In the genomic region with DNA sequence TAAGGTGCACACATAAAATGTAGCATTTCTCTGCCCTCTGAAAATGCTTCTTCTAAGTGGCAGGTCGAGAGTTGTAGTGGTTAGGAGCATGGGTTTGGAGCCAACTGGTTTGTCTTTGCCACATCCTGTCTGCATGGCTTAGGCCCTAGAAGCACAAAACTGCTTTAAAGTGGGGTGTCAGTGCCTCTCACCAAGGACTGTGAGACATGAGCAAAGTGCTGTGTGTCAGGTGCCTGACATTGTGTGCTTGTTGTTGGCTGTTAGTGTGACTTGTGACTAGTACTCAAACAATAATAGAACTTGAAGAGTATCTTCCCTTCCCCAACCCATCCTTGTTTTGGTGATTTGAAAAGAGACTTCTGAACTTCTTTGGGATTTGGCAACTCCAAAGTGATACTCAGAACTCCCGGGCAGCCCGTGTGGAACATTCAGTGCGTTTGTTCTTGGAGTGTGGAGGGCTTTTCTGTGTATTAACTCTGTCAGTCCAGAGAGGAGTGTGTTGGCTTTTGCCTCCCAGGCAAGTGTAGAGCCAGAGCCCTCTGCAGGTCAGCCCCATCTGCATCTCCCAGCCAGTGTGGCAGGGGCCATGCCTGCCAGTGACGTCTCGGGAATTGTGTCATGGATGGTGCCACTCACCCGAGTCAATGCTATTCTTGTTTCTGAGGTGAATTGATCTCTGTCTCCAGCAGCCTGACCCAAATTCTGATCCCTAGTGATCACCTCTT, we compare ENCODE assay signal across 8 cellular contexts. TPM values are rescaled to one million over a fixed set of nuclear protein-coding genes. Genes with fewer than 3 reads are reported as not detected.
A peak's percentile ranks its signal among the peaks of the same experiment; 100 is the strongest.
DNase-seq lines count a peak whose midpoint lies in the region; ATAC-seq and TF ChIP-seq lines count a peak whose summit lies in the region.

No MANE protein-coding gene starts in this region.

- H3K36me3 ChIP-seq in Peyer's patch = peaks cover 0 to 12% (median 0%) of the 10 kb centered on the region in 3 donors
- H3K36me3 ChIP-seq in SJCRH30 = peaks cover 21% of the 10 kb centered on the region

- no peak for TF ChIP-seq POLR2A in Peyer's patch (IDR thresholded peaks at IDR 0.05)

- H3K27me3 ChIP-seq in Peyer's patch (no peaks in the 10 kb centered on the region), SJCRH30 (no peaks in the 10 kb centered on the region)

- H3K9me3 Mint-ChIP-seq in CD14-positive monocyte (no peaks in the 10 kb centered on the region), glutamatergic neuron (ENCODE audit: unreplicated experiment) (no peaks in the 10 kb centered on the region)

- peaks cover 0 to 46% (median 28%) of the 10 kb centered on the region in 4 donors for H3K4me1 ChIP-seq in Peyer's patch
- peaks cover 28% of the 10 kb centered on the region for H3K4me1 ChIP-seq in SJCRH30

- DNase-seq in Peyer's patch (peak in 2 of 3 donors; percentile 64 to 81), cerebellar cortex (ENCODE audit: low spot score) (peak; percentile 38), SJCRH30 (no peak), CD14-positive monocyte (ENCODE audit: low spot score) (no peak), glutamatergic neuron (no peak)
- DNase-seq in stimulated activated CD8-positive, alpha-beta memory T cell treated with anti-CD3 and anti-CD28 coated beads, Interleukin-4, amount 100 ng/mL, for 1 hour (ENCODE audit: low read depth in 2 of 2, low spot score in 1 of 2) = peak; percentile 5 to 17

- H3K27ac Mint-ChIP-seq in CD14-positive monocyte (peak overlapping the region in 1 of 7 donors; percentile 26), glutamatergic neuron (ENCODE audit: unreplicated experiment) (no peak overlapping the region)

- H3K36me3 Mint-ChIP-seq in CD14-positive monocyte (peaks cover 18% of the 10 kb centered on the region in 2 donors), glutamatergic neuron (ENCODE audit: unreplicated experiment) (no peaks in the 10 kb centered on the region)

- intact Hi-C loops in CD14-positive monocyte (cut with micrococcal nuclease) = no loop called here

- peak; percentile 31 for ATAC-seq in GM21390 (IDR thresholded peaks at IDR 0.05; ENCODE audit: unreplicated experiment)
- no peak for ATAC-seq in HG03521 (IDR thresholded peaks at IDR 0.05; ENCODE audit: unreplicated experiment)

- H3K27ac ChIP-seq in Peyer's patch = peak overlapping the region; percentile 35 to 88 (median 64)
- H3K27ac ChIP-seq in SJCRH30 = no peak overlapping the region

- H3K27me3 Mint-ChIP-seq in CD14-positive monocyte (ENCODE audit: low read depth in 3 of 3) = peaks cover 0 to 2% (median 0%) of the 10 kb centered on the region in 3 donors
- peaks cover 3% of the 10 kb centered on the region for H3K27me3 Mint-ChIP-seq in glutamatergic neuron (ENCODE audit: unreplicated experiment)

- H3K9me3 ChIP-seq in Peyer's patch = no peaks in the 10 kb centered on the region
- H3K9me3 ChIP-seq in SJCRH30 (replicated peaks) = no peaks in the 10 kb centered on the region

- H3K4me1 Mint-ChIP-seq in CD14-positive monocyte = peaks cover 27% of the 10 kb centered on the region
- peaks cover 9% of the 10 kb centered on the region for H3K4me1 Mint-ChIP-seq in glutamatergic neuron (ENCODE audit: low read depth, unreplicated experiment)

- H3K4me3 ChIP-seq in Peyer's patch (no peak overlapping the region), SJCRH30 (no peak overlapping the region)

- no peak overlapping the region for H3K4me3 Mint-ChIP-seq in CD14-positive monocyte
- H3K4me3 Mint-ChIP-seq in glutamatergic neuron (ENCODE audit: unreplicated experiment) = no peak overlapping the region

- TF ChIP-seq CTCF in Peyer's patch (IDR thresholded peaks at IDR 0.05) (no peak), CD14-positive monocyte (IDR thresholded peaks at IDR 0.05) (no peak), glutamatergic neuron (IDR thresholded peaks at IDR 0.05; ENCODE audit: partially characterized antibody, unreplicated experiment) (no peak)

RNA-seq across cellular contexts. Expression of gene MGAT5, which starts 5.0 kb away (rescaled TPM):
- total RNA-seq in Peyer's patch (100 to 1,000 TPM; 106 to 182 (median 117) TPM), glutamatergic neuron (ENCODE audit: unreplicated experiment) (58.8 TPM)
- total RNA-seq in SJCRH30 (2014; rRNA removed; shearing (Covaris generic)) = 95.3 and 98.0 TPM in 2 replicates
- polyA plus RNA-seq in CD14-positive monocyte = 1 to 10 TPM; 1.9 to 2.4 TPM

Comparison
In these comparisons a context has a peak if more than half of its experiments do, and no peak if none do; other contexts are left out.
1. DNase-seq: peak in Peyer's patch (2 of 3), cerebellar cortex (single experiment) and stimulated activated CD8-positive, alpha-beta memory T cell treated with anti-CD3 and anti-CD28 coated beads, Interleukin-4, amount 100 ng/mL, for 1 hour (2 of 2); none in SJCRH30 (0 of 2), CD14-positive monocyte (single experiment) and glutamatergic neuron (single experiment).